24 cellular contexts compared by ENCODE assay signal in the genomic region with DNA sequence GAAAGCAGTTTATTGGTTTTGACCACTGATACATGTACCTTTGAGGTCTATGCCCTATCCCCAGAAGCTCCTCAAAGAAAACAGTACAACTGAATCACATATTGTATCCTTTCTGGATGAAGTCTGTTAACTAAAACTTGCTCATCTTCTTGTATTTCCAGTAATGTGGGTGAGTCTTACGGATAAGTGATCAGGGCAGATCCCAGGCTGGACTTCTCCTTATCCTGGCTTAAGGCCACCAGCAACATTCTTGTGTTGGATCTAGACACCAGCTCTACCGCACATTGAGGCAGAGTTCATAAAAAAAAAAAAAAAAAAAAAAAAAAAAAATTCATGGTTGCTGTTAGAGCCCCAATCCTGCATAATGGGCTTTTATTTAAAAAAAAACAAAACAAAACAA.
"Had no signal": no experiment of that assay in that cellular context is flagged by ENCODE, and none has a peak within 500 bp of the region (broad histone marks: within the 10 kb centered on the region; RNA-seq: fewer than 3 reads in every experiment).

No MANE protein-coding gene starts in this region.

- H3K4me1 ChIP-seq: parathyroid adenoma, right lobe of liver, sigmoid colon, stomach, thyroid gland, upper lobe of left lung, vagina had no signal

- H3K27me3 ChIP-seq: neural progenitor cell, ovary, right lobe of liver, sigmoid colon, stomach, thyroid gland, tibial nerve, upper lobe of left lung, vagina had no signal

- H3K27ac ChIP-seq: neural progenitor cell, ovary, parathyroid adenoma, psoas muscle, right lobe of liver, sigmoid colon, stomach, thoracic aorta, thyroid gland, tibial nerve, upper lobe of left lung, vagina had no signal

- H3K9me3 ChIP-seq: ovary, psoas muscle, right lobe of liver, sigmoid colon, stomach, thoracic aorta, thyroid gland, tibial nerve, upper lobe of left lung, vagina had no signal

- H3K36me3 ChIP-seq: neural progenitor cell, ovary, right lobe of liver, sigmoid colon, stomach, thoracic aorta, thyroid gland, tibial nerve, upper lobe of left lung, vagina had no signal

- ATAC-seq: natural killer cell; psoas muscle; right cardiac atrium; right lobe of liver; stimulated activated effector memory CD8-positive, alpha-beta T cell treated with anti-CD3 and anti-CD28 coated beads, Interleukin-12 subunit alpha, Interleukin-12 subunit beta, amount 100 ng/mL, for 72 hours; stimulated activated naive B cell treated with anti-CD40 and anti-IgM and Interleukin-4, amounts not matched to agents 10 μg/mL and 1 μg/mL and 100 μg/mL, for 72 hours had no signal

- DNase-seq: natural killer cell; occipital lobe; ovary; posterior cingulate gyrus; psoas muscle; right cardiac atrium; right lobe of liver; sigmoid colon; small intestine; stimulated activated CD4-positive, alpha-beta T cell treated with anti-CD3 and anti-CD28 coated beads, Interleukin-15, amount 100 ng/mL, for 24 hours; stimulated activated CD4-positive, alpha-beta T cell treated with anti-CD3 and anti-CD28 coated beads, Interleukin-2, amount 100 ng/mL, for 24 hours; stimulated activated CD4-positive, alpha-beta T cell treated with anti-CD3 and anti-CD28 coated beads, Interleukin-2, amount 100 ng/mL, for 48 hours; stimulated activated CD4-positive, alpha-beta T cell treated with anti-CD3 and anti-CD28 coated beads, Interleukin-4, amount 100 ng/mL, for 24 hours; stimulated activated naive B cell treated with anti-CD40 and anti-IgM and Interleukin-4, amounts not matched to agents 10 μg/mL and 1 μg/mL and 100 μg/mL, for 72 hours; stimulated activated naive CD4-positive, alpha-beta T cell treated with Interleukin-2 at 50 U/mL for 16 hours; stomach; thyroid gland; upper lobe of left lung had no signal

- H2AFZ ChIP-seq: neural progenitor cell, parathyroid adenoma had no signal

- H3K4me3 ChIP-seq: neural progenitor cell, ovary, psoas muscle, right lobe of liver, sigmoid colon, stomach, thoracic aorta, thyroid gland, tibial nerve, upper lobe of left lung, vagina had no signal

- H3K9ac ChIP-seq: neural progenitor cell, parathyroid adenoma had no signal

- H3K4me2 ChIP-seq: neural progenitor cell had no signal
